In the genomic region with DNA sequence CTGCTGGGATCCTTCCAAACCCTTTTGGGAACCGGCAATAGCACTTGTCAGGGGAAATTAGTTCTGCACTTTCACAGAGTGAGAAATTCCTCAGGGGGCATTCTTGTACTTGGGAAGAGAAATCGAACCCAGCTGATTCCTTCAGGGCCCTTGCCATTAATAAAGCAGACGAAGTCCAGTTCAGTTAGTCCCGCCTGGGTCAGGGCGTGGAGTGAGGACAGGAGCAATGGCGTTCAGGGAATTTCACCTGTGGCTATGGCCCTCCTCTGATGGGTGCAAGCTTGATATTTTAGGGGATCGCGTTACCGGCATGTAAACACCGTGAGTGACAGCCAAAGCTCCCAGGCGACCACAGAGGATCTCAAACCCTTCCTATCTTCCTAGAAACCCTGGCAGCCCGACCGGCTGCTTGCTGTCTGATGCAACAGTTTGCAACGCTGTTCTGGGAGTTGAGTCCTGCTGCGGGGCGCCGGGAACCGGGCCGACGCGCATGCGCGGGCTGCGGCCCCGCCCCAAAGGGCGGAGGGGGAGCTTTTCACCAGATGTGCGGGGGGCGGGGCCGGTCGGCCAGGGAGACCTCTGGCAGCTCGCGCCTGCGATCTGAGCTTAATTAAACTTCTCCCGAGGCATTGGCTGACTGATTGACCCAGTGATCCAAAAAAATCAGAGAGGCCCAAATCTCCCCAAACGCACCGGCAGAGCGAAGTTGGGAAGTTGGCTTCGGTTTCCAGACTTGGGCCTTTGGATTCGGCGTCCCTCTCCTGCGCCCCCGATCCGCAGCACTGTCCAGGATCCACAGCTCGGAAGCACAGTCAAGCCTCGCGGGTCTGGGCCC, we compare ENCODE assay signal across 8 cellular contexts. TPM values are rescaled to one million over a fixed set of nuclear protein-coding genes. Genes with fewer than 3 reads are reported as not detected.
A peak's percentile ranks its signal among the peaks of the same experiment; 100 is the strongest.
DNase-seq lines count a peak whose midpoint lies in the region; ATAC-seq and TF ChIP-seq lines count a peak whose summit lies in the region.

No MANE protein-coding gene starts in this region.

- intact Hi-C loops in activated CD4-positive, alpha-beta T cell treated with anti-CD3 and anti-CD28 coated beads for 36 hours (cut with DNase I, micrococcal nuclease), result loop anchor here (1.0 to 2.0 kb wide), 7 partner anchors 72 to 457 kb away; a partner anchor contains a TSS

- POLR2A ChIA-PET in activated CD4-positive, alpha-beta T cell treated with anti-CD3 and anti-CD28 coated beads for 36 hours (lab: Charles Lee), result interaction anchor here (0.9 to 1.5 kb wide), 4 partner anchors 53 to 326 kb away, joined by 3 to 7 read pairs (median 6); a partner anchor contains a TSS

- DNase-seq in AG10803 (ENCODE audit: low read depth) (peak; percentile 99), NCI-H446 treated with DMSO at 0.1 percent for 48 hours (lab: John Stamatoyannopoulos, UW) (peak; percentile 70), choroid plexus epithelial cell (ENCODE audit: low read depth) (peak; percentile 98), kidney tubule cell (ENCODE audit: low spot score) (peak; percentile 92)
- DNase-seq in activated CD4-positive, alpha-beta T cell treated with anti-CD3 and anti-CD28 coated beads for 36 hours, result peak; percentile 96
- peak; percentile 95 for DNase-seq in stimulated activated CD4-positive, alpha-beta T cell treated with anti-CD3 and anti-CD28 coated beads, Interleukin-15, amount 100 ng/mL, for 24 hours

- ATAC-seq in GM19043 (IDR thresholded peaks at IDR 0.05; ENCODE audit: low read depth, unreplicated experiment) (peak; percentile 67), HG03432 (IDR thresholded peaks at IDR 0.05; ENCODE audit: unreplicated experiment) (peak; percentile 78)
- ATAC-seq in activated CD4-positive, alpha-beta T cell treated with anti-CD3 and anti-CD28 coated beads for 36 hours, result peak; percentile 82

- CTCF ChIA-PET in activated CD4-positive, alpha-beta T cell treated with anti-CD3 and anti-CD28 coated beads for 36 hours (lab: Charles Lee), result interaction anchor here (0.6 to 10.5 kb wide), 28 partner anchors 10 to 1015 kb away, joined by 3 to 230 read pairs (median 3); a partner anchor contains a TSS

- H3K27ac Mint-ChIP-seq in activated CD4-positive, alpha-beta T cell treated with anti-CD3 and anti-CD28 coated beads for 36 hours, result peak overlapping the region; percentile 88

- TF ChIP-seq CTCF in AG10803 (conservative IDR thresholded peaks at IDR 0.05; ENCODE audit: low read length) (peak; percentile 8; the same call in 1 of the 2 replicates), choroid plexus epithelial cell (conservative IDR thresholded peaks at IDR 0.05; ENCODE audit: low read depth, low read length) (no peak)

- no peaks in the 10 kb centered on the region for H3K27me3 Mint-ChIP-seq in activated CD4-positive, alpha-beta T cell treated with anti-CD3 and anti-CD28 coated beads for 36 hours

- peak overlapping the region; percentile 84 for H3K4me3 Mint-ChIP-seq in activated CD4-positive, alpha-beta T cell treated with anti-CD3 and anti-CD28 coated beads for 36 hours

- H3K9me3 Mint-ChIP-seq in activated CD4-positive, alpha-beta T cell treated with anti-CD3 and anti-CD28 coated beads for 36 hours (ENCODE audit: low read depth), result no peaks in the 10 kb centered on the region

- H3K4me1 Mint-ChIP-seq in activated CD4-positive, alpha-beta T cell treated with anti-CD3 and anti-CD28 coated beads for 36 hours, result peaks cover 23% of the 10 kb centered on the region

- H3K4me3 ChIP-seq in AG10803 (ENCODE audit: low read length) (peak overlapping the region; percentile 64), choroid plexus epithelial cell (ENCODE audit: low read depth, low read length) (peak overlapping the region; percentile 57)

- no peaks in the 10 kb centered on the region for H3K36me3 Mint-ChIP-seq in activated CD4-positive, alpha-beta T cell treated with anti-CD3 and anti-CD28 coated beads for 36 hours (ENCODE audit: low read depth)

RNA-seq across cellular contexts. Expression of a gene that starts 34.3 kb away (rescaled TPM):
- under 1 TPM in 1 of 2 experiments, not detected in 1; 0.19 TPM for total RNA-seq in activated CD4-positive, alpha-beta T cell treated with anti-CD3 and anti-CD28 coated beads for 36 hours

Comparison
In these comparisons a context has a peak if more than half of its experiments do, and no peak if none do; other contexts are left out.
1. Peak in every context shown above with its lines: DNase-seq, ATAC-seq and H3K4me3 ChIP-seq.